ENCODE assay signal across 34 cellular contexts in genomic region chrX:100948557-100948956, GRCh38. TPM values are rescaled to one million over a fixed set of nuclear protein-coding genes. Genes with fewer than 3 reads are reported as not detected.
"Had no signal": no experiment of that assay in that cellular context is flagged by ENCODE, and none has a peak within 500 bp of the region (broad histone marks: within the 10 kb centered on the region; RNA-seq: fewer than 3 reads in every experiment).

No MANE protein-coding gene starts in this region.

- H3K4me1 ChIP-seq: esophagus squamous epithelium, gastrocnemius medialis, heart right ventricle, left lung, lower lobe of right lung had no signal

- H3K27me3 ChIP-seq: esophagus squamous epithelium, gastrocnemius medialis, left lung had no signal

- DNase-seq: cortex of kidney; effector CD8-positive, alpha-beta T cell; effector memory CD8-positive, alpha-beta T cell; endodermal cell; erythroblast; esophagus squamous epithelium; foreskin fibroblast; foreskin melanocyte; gastrocnemius medialis; glutamatergic neuron; head of caudate nucleus; heart right ventricle; hippocampal formation; left cardiac atrium; left lung; left ventricle myocardium superior; lower lobe of right lung; mesenchymal stem cell; mucosa of descending colon; naive B cell; naive thymus-derived CD8-positive, alpha-beta T cell had no signal

- H3K36me3 ChIP-seq: esophagus squamous epithelium, gastrocnemius medialis, heart right ventricle, left lung, lower lobe of right lung had no signal

- H3K27ac ChIP-seq: epithelial cell of prostate, esophagus squamous epithelium, gastrocnemius medialis, heart right ventricle, left lung, lower lobe of right lung had no signal

- H3K4me3 ChIP-seq: esophagus squamous epithelium, gastrocnemius medialis, heart right ventricle, left lung, lower lobe of right lung, mucosa of descending colon had no signal

- FAIRE-seq: endometrium, islet of Langerhans, keratinocyte had no signal

- H3K9me3 ChIP-seq: esophagus squamous epithelium, gastrocnemius medialis, heart right ventricle, left lung, lower lobe of right lung, mucosa of descending colon had no signal

- ATAC-seq: effector memory CD8-positive, alpha-beta T cell; esophagus mucosa; gastrocnemius medialis; heart right ventricle; left cardiac atrium; left lung; left ventricle myocardium superior; lower lobe of right lung; mucosa of descending colon; naive thymus-derived CD8-positive, alpha-beta T cell had no signal

RNA-seq across cellular contexts. Expression of gene XKRX, which starts 19.8 kb away (rescaled TPM):
- total RNA-seq: dermis microvascular lymphatic vessel endothelial cell, heart right ventricle, left cardiac atrium, left ventricle myocardium superior, mesenteric fat pad had no signal

RNA-seq across cellular contexts. Expression of gene ARL13A, which starts 21.0 kb away (rescaled TPM):
- total RNA-seq: dermis microvascular lymphatic vessel endothelial cell; endodermal cell; esophagus mucosa; esophagus squamous epithelium; gastrocnemius medialis; glomerular endothelial cell; heart right ventricle; kidney epithelial cell; left cardiac atrium; left lung; left ventricle myocardium superior; lower leg skin; lower lobe of right lung; lung microvascular endothelial cell; mesenteric fat pad; mesothelial cell of epicardium; mucosa of descending colon; myocyte; naive thymus-derived CD8-positive, alpha-beta T cell had no signal
- polyA plus RNA-seq: heart right ventricle; keratinocyte; naive thymus-derived CD8-positive, alpha-beta T cell had no signal
